ENCODE assay signal across 14 cellular contexts in the genomic region with DNA sequence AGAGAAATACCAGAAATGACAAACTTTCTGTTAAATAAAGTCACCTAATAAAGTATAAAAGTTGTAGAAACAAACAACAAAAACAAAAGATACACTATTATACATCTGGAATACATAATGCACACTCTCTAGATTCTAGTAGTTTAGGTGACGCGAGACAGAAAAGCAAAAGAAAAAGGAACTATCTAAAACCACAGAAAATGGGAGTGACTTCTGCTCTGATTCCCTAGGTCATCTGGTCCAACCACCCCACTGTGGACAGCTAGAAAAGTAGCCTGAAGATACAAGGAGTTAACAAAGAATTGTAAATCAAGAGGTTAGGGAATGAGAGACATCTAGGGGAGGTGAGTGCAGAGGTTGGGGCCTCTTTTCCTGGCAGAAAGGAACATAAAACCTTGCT. TPM values are rescaled to one million over a fixed set of nuclear protein-coding genes. Genes with fewer than 3 reads are reported as not detected.
DNase-seq lines count a peak whose midpoint lies in the region; ATAC-seq lines count a peak whose summit lies in the region.
"Had no signal": no experiment of that assay in that cellular context is flagged by ENCODE, and none has a peak within 500 bp of the region (broad histone marks: within the 10 kb centered on the region; RNA-seq: fewer than 3 reads in every experiment).

No MANE protein-coding gene starts in this region.

- no peak overlapping the region for H3K4me3 Mint-ChIP-seq in central memory CD8-positive, alpha-beta T cell
- H3K4me3 Mint-ChIP-seq: activated CD4-positive, alpha-beta memory T cell treated with anti-CD3 and anti-CD28 coated beads, Interleukin-2, amount 10 ng/mL, durations not matched to agents 7 days and 5 days had no signal

- H3K36me3 ChIP-seq in MG63 = peaks cover 73% of the 10 kb centered on the region

- no peaks in the 10 kb centered on the region for H3K27me3 ChIP-seq in MG63

- peak overlapping the region; percentile 59 for H3K27ac Mint-ChIP-seq in central memory CD8-positive, alpha-beta T cell (ENCODE audit: low read depth)
- H3K27ac Mint-ChIP-seq: activated CD4-positive, alpha-beta memory T cell treated with anti-CD3 and anti-CD28 coated beads, Interleukin-2, amount 10 ng/mL, durations not matched to agents 7 days and 5 days had no signal

- ATAC-seq in GM18868 (IDR thresholded peaks at IDR 0.05; ENCODE audit: unreplicated experiment) = peak; percentile 67
- peak; percentile 72 for ATAC-seq in GM21576 (IDR thresholded peaks at IDR 0.05; ENCODE audit: unreplicated experiment)
- ATAC-seq in central memory CD8-positive, alpha-beta T cell (replicated peaks; ENCODE audit: extremely low read depth, poor library complexity, severe bottlenecking) = no peak
- ATAC-seq in HG03442 (IDR thresholded peaks at IDR 0.05; ENCODE audit: unreplicated experiment) = no peak
- ATAC-seq in GM21526 (IDR thresholded peaks at IDR 0.05; ENCODE audit: low FRiP score, unreplicated experiment) = no peak

- H3K9me3 ChIP-seq in MG63 = no peaks in the 10 kb centered on the region

- DNase-seq in MV-4-11 (lab: John Stamatoyannopoulos, UW) (peak; percentile 60), MG63 (no peak), globus pallidus (ENCODE audit: low spot score) (no peak)
- no peak for DNase-seq in central memory CD8-positive, alpha-beta T cell (ENCODE audit: low spot score in 2 of 2)
- DNase-seq: activated CD4-positive, alpha-beta memory T cell treated with anti-CD3 and anti-CD28 coated beads, Interleukin-2, amount 10 ng/mL, durations not matched to agents 7 days and 5 days; amniotic stem cell; Karpas-422; NCI-H1694; stimulated activated CD4-positive, alpha-beta T cell treated with anti-CD3 and anti-CD28 coated beads, Interleukin-4, amount 100 ng/mL, for 1 hour had no signal

- H3K4me1 Mint-ChIP-seq in central memory CD8-positive, alpha-beta T cell = no peaks in the 10 kb centered on the region

- H3K36me3 Mint-ChIP-seq in central memory CD8-positive, alpha-beta T cell (ENCODE audit: insufficient read depth) = peaks cover 67% of the 10 kb centered on the region

- H3K27me3 Mint-ChIP-seq in central memory CD8-positive, alpha-beta T cell = no peaks in the 10 kb centered on the region
- H3K27me3 Mint-ChIP-seq: activated CD4-positive, alpha-beta memory T cell treated with anti-CD3 and anti-CD28 coated beads, Interleukin-2, amount 10 ng/mL, durations not matched to agents 7 days and 5 days had no signal

- no peaks in the 10 kb centered on the region for H3K9me3 Mint-ChIP-seq in central memory CD8-positive, alpha-beta T cell
- H3K9me3 Mint-ChIP-seq: activated CD4-positive, alpha-beta memory T cell treated with anti-CD3 and anti-CD28 coated beads, Interleukin-2, amount 10 ng/mL, durations not matched to agents 7 days and 5 days had no signal

- H3K4me3 ChIP-seq in MG63 = no peak overlapping the region
- H3K4me3 ChIP-seq: SK-N-MC had no signal

RNA-seq across cellular contexts. Expression of gene DHX36, which starts 39.1 kb away (rescaled TPM):
- 24.2 and 30.8 TPM in 2 replicates for total RNA-seq in MG63 (2014; rRNA removed; shearing (Covaris generic); ENCODE audit: low replicate concordance)

Comparison
In these comparisons a context has a peak if more than half of its experiments do, and no peak if none do; other contexts are left out.
1. ATAC-seq: peak in GM18868 (single experiment) and GM21576 (single experiment); none in central memory CD8-positive, alpha-beta T cell (single experiment), HG03442 (single experiment) and GM21526 (single experiment).